ENCODE assay signal across 1 cellular context in the genomic region with DNA sequence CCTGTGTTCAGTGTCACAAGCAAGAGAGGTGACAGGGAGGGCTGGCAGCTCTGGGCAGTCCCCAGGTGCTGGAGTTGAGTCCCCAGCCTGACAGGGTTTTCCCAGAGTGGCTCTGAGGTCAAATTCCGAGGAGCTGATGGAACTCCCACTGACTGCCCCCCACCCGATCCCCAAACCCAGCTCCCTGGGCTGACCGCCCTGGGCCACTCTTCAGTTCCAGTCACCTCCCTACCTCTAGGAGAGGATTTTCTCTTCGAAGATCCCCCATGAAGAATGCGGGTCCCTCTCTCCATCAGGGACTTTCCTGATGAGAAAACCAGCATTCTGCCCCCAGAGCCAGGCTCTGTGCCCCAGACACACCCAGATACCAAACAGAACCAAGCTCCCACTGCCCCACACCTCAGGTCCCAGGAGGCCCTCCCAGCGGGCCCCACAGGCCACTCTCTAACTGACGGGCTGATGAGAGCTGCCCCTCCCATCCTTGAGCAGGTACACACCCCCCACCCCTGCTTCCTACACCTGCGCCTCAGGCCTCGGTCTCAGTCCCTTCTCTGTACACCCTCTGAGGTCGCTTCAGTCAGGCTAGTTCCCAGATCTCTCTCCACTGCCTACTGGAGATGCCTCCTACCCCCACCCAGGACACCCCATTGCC.
TF ChIP-seq lines count a peak whose summit lies in the region.

No MANE protein-coding gene starts in this region.

TF ChIP-seq in endothelial cell of umbilical vein, 7 proteins besides CTCF, POLR2A, EP300 and RAD21:
- TF ChIP-seq FOS (IDR thresholded peaks at IDR 0.05; ENCODE audit: borderline replicate concordance, insufficient read depth, low read length) = no peak
- TF ChIP-seq EZH2 (IDR thresholded peaks at IDR 0.05; ENCODE audit: borderline replicate concordance, low read depth, low read length, severe bottlenecking) = no peak
- TF ChIP-seq JUN (IDR thresholded peaks at IDR 0.05; ENCODE audit: borderline replicate concordance, insufficient read depth, insufficient read length, low read depth) = no peak
- TF ChIP-seq GATA2 (IDR thresholded peaks at IDR 0.05; ENCODE audit: insufficient read depth, insufficient read length, low read depth, low read length) = no peak
- TF ChIP-seq MYC (IDR thresholded peaks at IDR 0.05; ENCODE audit: low read depth, low read length) = no peak
- no peak for TF ChIP-seq POLR2AphosphoS5 (IDR thresholded peaks at IDR 0.05; ENCODE audit: insufficient read depth, low read depth, low read length)
- TF ChIP-seq, protein P1, sequence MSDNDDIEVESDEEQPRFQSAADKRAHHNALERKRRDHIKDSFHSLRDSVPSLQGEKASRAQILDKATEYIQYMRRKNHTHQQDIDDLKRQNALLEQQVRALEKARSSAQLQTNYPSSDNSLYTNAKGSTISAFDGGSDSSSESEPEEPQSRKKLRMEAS (IDR thresholded peaks at IDR 0.05; ENCODE audit: insufficient read depth, insufficient read length) = no peak
TF ChIP-seq in endothelial cell of umbilical vein: peak in this region for 0.
